15 cellular contexts compared by ENCODE assay signal in genomic region chr22:22764085-22764484, GRCh38.
A peak's percentile ranks its signal among the peaks of the same experiment; 100 is the strongest.
DNase-seq lines count a peak whose midpoint lies in the region; ATAC-seq, FAIRE-seq and TF ChIP-seq lines count a peak whose summit lies in the region.
"Had no signal": no experiment of that assay in that cellular context is flagged by ENCODE, and none has a peak within 500 bp of the region (broad histone marks: within the 10 kb centered on the region; RNA-seq: fewer than 3 reads in every experiment).

No MANE protein-coding gene starts in this region.

- POLR2A ChIA-PET in CD8-positive, alpha-beta T cell (lab: Charles Lee): interaction anchor here (1.1 to 4.4 kb wide), 4 partner anchors 11 to 55 kb away, joined by 3 to 15 read pairs (median 11); no protein-coding TSS in a partner anchor
- POLR2A ChIA-PET in K562 (lab: Yijun Ruan, JAX): interaction anchor here (0.6 to 3.9 kb wide), 12 partner anchors 10 to 178 kb away, joined by 3 to 38 read pairs (median 6); no protein-coding TSS in a partner anchor

- peaks cover 25% of the 10 kb centered on the region; the same call in 1 of the 2 replicates for H4K20me1 ChIP-seq in K562 (replicated peaks; ENCODE audit: control insufficient read depth, insufficient read depth, low read length)

- H3K9me1 ChIP-seq in K562 (ENCODE audit: control insufficient read depth, insufficient read depth, low read length): no peaks in the 10 kb centered on the region

- no peaks in the 10 kb centered on the region for H3K9me3 Mint-ChIP-seq in CD8-positive, alpha-beta T cell
- H3K9me3 Mint-ChIP-seq: CD4-positive, CD25-positive, alpha-beta regulatory T cell had no signal

- FAIRE-seq in K562 (lab: Jason Lieb, UNC): no peak
- FAIRE-seq: GM19239 had no signal

- H3K4me3 ChIP-seq in CD8-positive, alpha-beta T cell (ENCODE audit: low read depth, low read length): no peak overlapping the region
- no peak overlapping the region for H3K4me3 ChIP-seq in K562
- H3K4me3 ChIP-seq in breast epithelium: no peak overlapping the region
- H3K4me3 ChIP-seq: GM23248, HAP-1 had no signal

- no peaks in the 10 kb centered on the region for H3K27me3 ChIP-seq in CD8-positive, alpha-beta T cell (ENCODE audit: insufficient read depth, low read length)
- H3K27me3 ChIP-seq in K562 (ENCODE audit: control insufficient read depth in 2 of 2, insufficient read depth in 2 of 2, low read length in 2 of 2) (peaks cover 17 to 29% of the 10 kb centered on the region in 2 experiments), breast epithelium (no peaks in the 10 kb centered on the region)

- TF ChIP-seq POLR2A in K562 (conservative IDR thresholded peaks at IDR 0.05): no peak
- no peak for TF ChIP-seq POLR2A in breast epithelium (IDR thresholded peaks at IDR 0.05)

- peak; percentile 30 for ATAC-seq in CD8-positive, alpha-beta T cell
- ATAC-seq in K562 (no peak), GM18870 (IDR thresholded peaks at IDR 0.05; ENCODE audit: unreplicated experiment) (no peak), GM19463 (IDR thresholded peaks at IDR 0.05; ENCODE audit: unreplicated experiment) (no peak)

- peak overlapping the region; percentile 79 for H3K27ac Mint-ChIP-seq in CD8-positive, alpha-beta T cell
- H3K27ac Mint-ChIP-seq: B cell; CD4-positive, CD25-positive, alpha-beta regulatory T cell had no signal

- no peak overlapping the region for H3K27ac ChIP-seq in CD8-positive, alpha-beta T cell (ENCODE audit: low read depth, low read length)
- H3K27ac ChIP-seq in K562 (ENCODE audit: extremely low read depth, low read depth, low read length): no peak overlapping the region
- no peak overlapping the region for H3K27ac ChIP-seq in breast epithelium
- H3K27ac ChIP-seq: GM23248 had no signal

- no peak overlapping the region for H3K4me2 ChIP-seq in K562 (ENCODE audit: insufficient read depth, low read length)

- no peaks in the 10 kb centered on the region for H3K9me3 ChIP-seq in CD8-positive, alpha-beta T cell (ENCODE audit: low read length)
- H3K9me3 ChIP-seq in K562 (replicated peaks; ENCODE audit: control insufficient read depth, insufficient read depth, low read depth, low read length) (no peaks in the 10 kb centered on the region), breast epithelium (no peaks in the 10 kb centered on the region)
- H3K9me3 ChIP-seq: HAP-1 had no signal

- in situ Hi-C loops in K562 (cut with MboI): no loop called here

- no peak for TF ChIP-seq EP300 in K562 (IDR thresholded peaks at IDR 0.05; ENCODE audit: low read length)

- H3K4me1 ChIP-seq in CD8-positive, alpha-beta T cell (ENCODE audit: insufficient read depth, low read length): peaks cover 4% of the 10 kb centered on the region
- H3K4me1 ChIP-seq in K562 (replicated peaks in 1 of 2; ENCODE audit: control insufficient read depth in 2 of 2, insufficient read depth in 2 of 2, low read length in 2 of 2) (no peaks in the 10 kb centered on the region), breast epithelium (no peaks in the 10 kb centered on the region)
- H3K4me1 ChIP-seq: HAP-1 had no signal

- no peak overlapping the region for H3K4me3 Mint-ChIP-seq in CD8-positive, alpha-beta T cell
- H3K4me3 Mint-ChIP-seq: B cell; CD4-positive, CD25-positive, alpha-beta regulatory T cell had no signal

- no peaks in the 10 kb centered on the region for H3K27me3 Mint-ChIP-seq in CD8-positive, alpha-beta T cell (ENCODE audit: low read depth)
- H3K27me3 Mint-ChIP-seq: CD4-positive, CD25-positive, alpha-beta regulatory T cell had no signal

- H3K79me2 ChIP-seq in K562 (ENCODE audit: control insufficient read depth, insufficient read depth, low read length): no peaks in the 10 kb centered on the region

- no peak for TF ChIP-seq RAD21 in K562 (CRISPR knock-in tag; conservative IDR thresholded peaks at IDR 0.05 in 1 of 2, IDR thresholded peaks at IDR 0.05 in 1 of 2)

- peaks cover 54% of the 10 kb centered on the region for H3K4me1 Mint-ChIP-seq in CD8-positive, alpha-beta T cell (ENCODE audit: low read depth)
- H3K4me1 Mint-ChIP-seq: B cell had no signal

- WGBS in K562 (ENCODE audit: insufficient coverage, low coverage, missing lambda C conversion rate): under 1% methylated on average over 2 of the region's 2 CpGs

- intact Hi-C loops in CD8-positive, alpha-beta T cell (cut with DNase I, micrococcal nuclease): no loop called here
- intact Hi-C loops in K562 (cut with micrococcal nuclease) (no loop called here), breast epithelium (cut with DNase I; ENCODE audit: low total_unique reads) (no loop called here)

- TF ChIP-seq CTCF in CD8-positive, alpha-beta T cell (IDR thresholded peaks at IDR 0.05): no peak
- no peak for TF ChIP-seq CTCF in K562 (IDR thresholded peaks at IDR 0.05 in 2 of 3, conservative IDR thresholded peaks at IDR 0.05 in 1 of 3; ENCODE audit: insufficient read depth in 2 of 3, low read depth in 1 of 3, low read length in 3 of 3)
- TF ChIP-seq CTCF in breast epithelium (IDR thresholded peaks at IDR 0.05): no peak

- CTCF ChIA-PET in CD8-positive, alpha-beta T cell (lab: Charles Lee): interaction anchor here (0.7 to 4.5 kb wide), 10 partner anchors 9 to 114 kb away, joined by 3 to 36 read pairs (median 6); no protein-coding TSS in a partner anchor
- CTCF ChIA-PET in K562 (lab: Yijun Ruan, JAX; ENCODE audit: low intra/inter-chr PET ratio): interaction anchor here (1.2 kb wide), 1 partner anchor 11 kb away, joined by 4 read pairs; no protein-coding TSS in a partner anchor

- no peaks in the 10 kb centered on the region for H3K36me3 ChIP-seq in CD8-positive, alpha-beta T cell (ENCODE audit: insufficient read depth, low read length)
- H3K36me3 ChIP-seq in K562 (ENCODE audit: control insufficient read depth, insufficient read depth, low read length) (no peaks in the 10 kb centered on the region), breast epithelium (no peaks in the 10 kb centered on the region)
- H3K36me3 ChIP-seq: HAP-1 had no signal

- H3K36me3 Mint-ChIP-seq in CD8-positive, alpha-beta T cell: peaks cover 26% of the 10 kb centered on the region
- H3K36me3 Mint-ChIP-seq: CD4-positive, CD25-positive, alpha-beta regulatory T cell had no signal

- BruUV-seq in K562 (replicated peaks; lab: Mats Ljungman, UMichigan): no TSS peak

- no peak for DNase-seq in CD8-positive, alpha-beta T cell
- DNase-seq in K562 (ENCODE audit: extremely low read depth in 1 of 4, low spot score in 3 of 4) (peak in 1 of 4 experiments; percentile 59), islet precursor cell (peak; percentile 12), breast epithelium (ENCODE audit: low spot score in 2 of 2) (no peak)
- DNase-seq: C1 segment of cervical spinal cord; CD4-positive, CD25-positive, alpha-beta regulatory T cell; DMS153; DMS79; GDM1; GM23248 had no signal

- H2AFZ ChIP-seq in K562 (ENCODE audit: low read depth, low read length): no peak overlapping the region
- H2AFZ ChIP-seq: GM23248 had no signal

- H3K9ac ChIP-seq in K562 (ENCODE audit: insufficient read depth in 1 of 2, low read depth in 2 of 2, low read length in 2 of 2): no peak overlapping the region
- H3K9ac ChIP-seq: GM23248 had no signal

TF ChIP-seq in K562, 482 proteins besides CTCF, POLR2A, EP300 and RAD21 (continues in another document):
- TF ChIP-seq IRF9 (tag; IDR thresholded peaks at IDR 0.05) (no peak), SMAD3 (CRISPR knock-in tag; conservative IDR thresholded peaks at IDR 0.05) (no peak), ZKSCAN8 (CRISPR knock-in tag; IDR thresholded peaks at IDR 0.05) (no peak), FOXP1 (CRISPR knock-in tag; IDR thresholded peaks at IDR 0.05) (no peak), POLR2B (IDR thresholded peaks at IDR 0.05; ENCODE audit: low read depth, partially characterized antibody) (no peak), NR2C2 (CRISPR knock-in tag; IDR thresholded peaks at IDR 0.05) (peak; percentile 52; the same call in 1 of the 2 replicates), NR2C2 (tag; IDR thresholded peaks at IDR 0.05) (no peak), SP1 (CRISPR knock-in tag; IDR thresholded peaks at IDR 0.05) (no peak), FOXJ3 (CRISPR knock-in tag; IDR thresholded peaks at IDR 0.05) (peak; percentile 52; the same call in 1 of the 2 replicates), ZNF174 (CRISPR knock-in tag; IDR thresholded peaks at IDR 0.05) (no peak), FOXO4 (CRISPR knock-in tag; IDR thresholded peaks at IDR 0.05) (no peak), ZNF655 (CRISPR knock-in tag; IDR thresholded peaks at IDR 0.05) (no peak)
